Comparison of ENCODE assay signal across 40 cellular contexts in genomic region chr7:31370610-31371009, GRCh38. TPM values are rescaled to one million over a fixed set of nuclear protein-coding genes. Genes with fewer than 3 reads are reported as not detected.
"Had no signal": no experiment of that assay in that cellular context is flagged by ENCODE, and none has a peak within 500 bp of the region (broad histone marks: within the 10 kb centered on the region; RNA-seq: fewer than 3 reads in every experiment).

No MANE protein-coding gene starts in this region.

- ATAC-seq: gastroesophageal sphincter; sciatic nerve; stimulated activated naive CD8-positive, alpha-beta T cell treated with anti-CD3 and anti-CD28 coated beads, Interleukin-15, Interleukin-2, amounts not matched to agents 100 U/mL and 50 U/mL, for 24 hours had no signal

- H2AFZ ChIP-seq: hepatocyte had no signal

- H3K36me3 ChIP-seq: ascending aorta, brain microvascular endothelial cell, gastroesophageal sphincter, left ventricle myocardium inferior, neutrophil, ovary, prostate gland, thoracic aorta, uterus, WERI-Rb-1 had no signal

- DNase-seq: activated CD4-positive, alpha-beta memory T cell treated with anti-CD3 and anti-CD28 coated beads for 36 hours; activated CD4-positive, alpha-beta T cell treated with anti-CD3 and anti-CD28 coated beads, Interleukin-2, amount 10 ng/mL, durations not matched to agents 24 days and 14 days; activated CD4-positive, CD25-positive, alpha-beta regulatory T cell treated with anti-CD3 and anti-CD28 coated beads, Interleukin-2, amount 50 U/mL, for 72 hours; activated CD8-positive, alpha-beta memory T cell treated with anti-CD3 and anti-CD28 coated beads, Interleukin-2, amount 50 U/mL, for 4 hours; activated effector memory CD4-positive, alpha-beta T cell treated with anti-CD3 and anti-CD28 coated beads, Interleukin-2, amount 50 U/mL, for 16 hours; activated naive CD4-positive, alpha-beta T cell treated with anti-CD3 and anti-CD28 coated beads, Interleukin-2, amount 10 ng/mL, durations not matched to agents 7 days and 5 days; activated naive CD8-positive, alpha-beta T cell treated with anti-CD3 and anti-CD28 coated beads, Interleukin-2, amount 10 ng/mL, durations not matched to agents 7 days and 5 days; activated T-cell treated with anti-CD3 and anti-CD28 coated beads, Interleukin-2, amount 50 U/mL, for 1 hour; brain microvascular endothelial cell; effector memory CD4-positive, alpha-beta T cell; erythroblast; islet precursor cell; left ventricle myocardium inferior; ovary; retina; stimulated activated CD4-positive, alpha-beta T cell treated with anti-CD3 and anti-CD28 coated beads, Interleukin-12 subunit alpha, Interleukin-12 subunit beta, amount 100 ng/mL, for 4 hours; stimulated activated CD4-positive, alpha-beta T cell treated with anti-CD3 and anti-CD28 coated beads, Interleukin-4, amount 100 ng/mL, for 1 hour; stimulated activated naive CD8-positive, alpha-beta T cell treated with anti-CD3 and anti-CD28 coated beads, Interleukin-15, Interleukin-2, amounts not matched to agents 100 U/mL and 50 U/mL, for 24 hours; T1000; trophoblast cell; uterus; WERI-Rb-1 had no signal

- H3K4me1 ChIP-seq: ascending aorta, gastroesophageal sphincter, left ventricle myocardium inferior, prostate gland, uterus had no signal

- H3K4me2 ChIP-seq: hepatocyte had no signal

- H3K4me3 ChIP-seq: ascending aorta, coronary artery, dorsolateral prefrontal cortex, gastroesophageal sphincter, hepatocyte, left ventricle myocardium inferior, lung, ovary, prostate gland, skin epidermis, thoracic aorta, uterus had no signal

- H3K27ac ChIP-seq: ascending aorta, brain microvascular endothelial cell, coronary artery, gastroesophageal sphincter, hepatocyte, left ventricle myocardium inferior, neutrophil, ovary, prostate gland, skin epidermis, thoracic aorta, uterus, WERI-Rb-1 had no signal

- H3K79me2 ChIP-seq: hepatocyte had no signal

- H3K9me3 ChIP-seq: ascending aorta, gastroesophageal sphincter, left ventricle myocardium inferior, neutrophil, ovary, prostate gland, thoracic aorta, uterus had no signal

- H3K27me3 ChIP-seq: ascending aorta, brain microvascular endothelial cell, hepatocyte, neutrophil, ovary, uterus had no signal

RNA-seq across cellular contexts. Expression of gene NEUROD6, which starts 30.1 kb away (rescaled TPM):
- total RNA-seq: activated CD4-positive, alpha-beta memory T cell treated with anti-CD3 and anti-CD28 coated beads for 36 hours; activated CD4-positive, alpha-beta T cell treated with anti-CD3 and anti-CD28 coated beads, Interleukin-2, amount 10 ng/mL, durations not matched to agents 24 days and 14 days; activated CD8-positive, alpha-beta memory T cell treated with anti-CD3 and anti-CD28 coated beads for 36 hours; activated naive CD8-positive, alpha-beta T cell treated with anti-CD3 and anti-CD28 coated beads, Interleukin-2, amount 10 ng/mL, durations not matched to agents 7 days and 5 days; activated T-helper 1 cell treated with anti-CD3 and anti-CD28 coated beads, Interleukin-12 subunit alpha, Interleukin-12 subunit beta, Interleukin-2, Interleukin-4 antibody, amounts not matched to agents 30 ng/mL and 10 ng/mL and 1 ng/mL, durations not matched to agents 14 hours and 24 hours and 36 hours; ascending aorta; cardiac septum; fibroblast of villous mesenchyme; gastroesophageal sphincter; hepatocyte; left ventricle myocardium inferior; lung; mesenteric fat pad; mucosa of gallbladder; ovary; prostate gland; sciatic nerve; subcutaneous adipose tissue; thoracic aorta; uterus had no signal
- polyA plus RNA-seq: hepatocyte, lung, ovary had no signal
